In genomic region chr15:22967084-22967770, GRCh38 we compare ENCODE assay signal across 17 cellular contexts. TPM values are rescaled to one million over a fixed set of nuclear protein-coding genes. Genes with fewer than 3 reads are reported as not detected.
A peak's percentile ranks its signal among the peaks of the same experiment; 100 is the strongest.
DNase-seq lines count a peak whose midpoint lies in the region; ATAC-seq, FAIRE-seq and TF ChIP-seq lines count a peak whose summit lies in the region.
"Had no signal": no experiment of that assay in that cellular context is flagged by ENCODE, and none has a peak within 500 bp of the region (broad histone marks: within the 10 kb centered on the region; RNA-seq: fewer than 3 reads in every experiment).

No MANE protein-coding gene starts in this region.

- no peak overlapping the region; the same call in 1 of the 2 replicates for H3K27ac Mint-ChIP-seq in GM23338
- peak overlapping the region; percentile 89 for H3K27ac Mint-ChIP-seq in astrocyte (ENCODE audit: unreplicated experiment)
- H3K27ac Mint-ChIP-seq in nephron progenitor cell: peak overlapping the region; percentile 36
- H3K27ac Mint-ChIP-seq in stimulated activated naive B cell treated with anti-CD40 and anti-IgM and Interleukin-4, amounts not matched to agents 10 μg/mL and 1 μg/mL and 100 μg/mL, for 72 hours: no peak overlapping the region
- H3K27ac Mint-ChIP-seq: B cell; CD8-positive, alpha-beta T cell had no signal

- no peak overlapping the region for H2AFZ ChIP-seq in GM23338
- H2AFZ ChIP-seq in astrocyte (ENCODE audit: low read depth, low read length): no peak overlapping the region

- H3K4me1 Mint-ChIP-seq in GM23338: peaks cover 21% of the 10 kb centered on the region
- H3K4me1 Mint-ChIP-seq in astrocyte (ENCODE audit: low read depth, unreplicated experiment): peaks cover 32% of the 10 kb centered on the region
- peaks cover 45% of the 10 kb centered on the region for H3K4me1 Mint-ChIP-seq in nephron progenitor cell
- H3K4me1 Mint-ChIP-seq in stimulated activated naive B cell treated with anti-CD40 and anti-IgM and Interleukin-4, amounts not matched to agents 10 μg/mL and 1 μg/mL and 100 μg/mL, for 72 hours: peaks cover 0 to 5% of the 10 kb centered on the region in 2 donors
- H3K4me1 Mint-ChIP-seq: B cell had no signal

- H4K20me1 ChIP-seq in GM23338 (replicated peaks; ENCODE audit: insufficient read depth): peaks cover 19% of the 10 kb centered on the region; the same call in 1 of the 2 replicates
- H4K20me1 ChIP-seq in astrocyte (ENCODE audit: insufficient read depth, low read length): peaks cover 90% of the 10 kb centered on the region

- no peak overlapping the region for H3K4me3 ChIP-seq in GM23338
- H3K4me3 ChIP-seq in astrocyte (ENCODE audit: insufficient read depth, low read depth, low read length): no peak overlapping the region
- H3K4me3 ChIP-seq in spleen: no peak overlapping the region
- H3K4me3 ChIP-seq: HAP-1 had no signal

- H3K79me2 ChIP-seq in GM23338 (replicated peaks; ENCODE audit: insufficient read depth) (peaks cover 98% of the 10 kb centered on the region), astrocyte (ENCODE audit: insufficient read depth, low read length) (peaks cover 96% of the 10 kb centered on the region)

- H3K36me3 Mint-ChIP-seq in GM23338 (ENCODE audit: low read depth): peaks cover 12% of the 10 kb centered on the region
- H3K36me3 Mint-ChIP-seq in astrocyte (ENCODE audit: low read depth, unreplicated experiment): peaks cover 3% of the 10 kb centered on the region
- H3K36me3 Mint-ChIP-seq in nephron progenitor cell (ENCODE audit: low read depth): peaks cover 44% of the 10 kb centered on the region
- H3K36me3 Mint-ChIP-seq in stimulated activated naive B cell treated with anti-CD40 and anti-IgM and Interleukin-4, amounts not matched to agents 10 μg/mL and 1 μg/mL and 100 μg/mL, for 72 hours: peaks cover 2 to 3% of the 10 kb centered on the region in 2 donors
- H3K36me3 Mint-ChIP-seq: CD8-positive, alpha-beta T cell had no signal

- no peaks in the 10 kb centered on the region for H3F3A ChIP-seq in GM23338 (replicated peaks; ENCODE audit: low read depth)

- H3K4me2 ChIP-seq in GM23338: no peak overlapping the region
- no peak overlapping the region for H3K4me2 ChIP-seq in astrocyte (ENCODE audit: low read length)

- no peaks in the 10 kb centered on the region for H3K9me2 ChIP-seq in GM23338 (ENCODE audit: insufficient read depth)

- no peak for TF ChIP-seq POLR2A in spleen (IDR thresholded peaks at IDR 0.05)

- TF ChIP-seq CTCF in GM23338 (conservative IDR thresholded peaks at IDR 0.05; ENCODE audit: low read depth in 2 of 2) (no peak), astrocyte (IDR thresholded peaks at IDR 0.05; ENCODE audit: insufficient read depth, low read depth, low read length) (no peak), nephron progenitor cell (IDR thresholded peaks at IDR 0.05) (no peak), spleen (IDR thresholded peaks at IDR 0.05 in 8 of 11, conservative IDR thresholded peaks at IDR 0.05 in 3 of 11) (no peak)

- H3K27me3 Mint-ChIP-seq in GM23338 (ENCODE audit: insufficient read depth, low read depth, poor library complexity) (peaks cover 10% of the 10 kb centered on the region), astrocyte (ENCODE audit: low read depth, unreplicated experiment) (no peaks in the 10 kb centered on the region), nephron progenitor cell (ENCODE audit: low read depth, poor library complexity) (peaks cover 4% of the 10 kb centered on the region)
- H3K27me3 Mint-ChIP-seq in stimulated activated naive B cell treated with anti-CD40 and anti-IgM and Interleukin-4, amounts not matched to agents 10 μg/mL and 1 μg/mL and 100 μg/mL, for 72 hours: peaks cover 0 to 7% of the 10 kb centered on the region in 2 donors

- no peak overlapping the region for H3K4me3 Mint-ChIP-seq in GM23338
- H3K4me3 Mint-ChIP-seq in astrocyte (ENCODE audit: unreplicated experiment): no peak overlapping the region
- H3K4me3 Mint-ChIP-seq in nephron progenitor cell: no peak overlapping the region
- no peak overlapping the region for H3K4me3 Mint-ChIP-seq in stimulated activated naive B cell treated with anti-CD40 and anti-IgM and Interleukin-4, amounts not matched to agents 10 μg/mL and 1 μg/mL and 100 μg/mL, for 72 hours
- H3K4me3 Mint-ChIP-seq: B cell; CD8-positive, alpha-beta T cell had no signal

- no peaks in the 10 kb centered on the region for H3K27me3 ChIP-seq in GM23338 (ENCODE audit: insufficient read depth)
- H3K27me3 ChIP-seq in astrocyte (ENCODE audit: insufficient read depth, low read length): no peaks in the 10 kb centered on the region
- H3K27me3 ChIP-seq in spleen (replicated peaks in 1 of 7): no peaks in the 10 kb centered on the region

- ATAC-seq in GM23338 (no peak), GM18868 (IDR thresholded peaks at IDR 0.05; ENCODE audit: unreplicated experiment) (no peak)
- no peak for ATAC-seq in stimulated activated naive B cell treated with anti-CD40 and anti-IgM and Interleukin-4, amounts not matched to agents 10 μg/mL and 1 μg/mL and 100 μg/mL, for 72 hours (replicated peaks)
- ATAC-seq: CD8-positive, alpha-beta T cell had no signal

- WGBS in spleen, 5 donors: 88 to 96% (median 92%) methylated on average over 11 to 15 of the region's 15 CpGs

- H3K9ac ChIP-seq in astrocyte (ENCODE audit: low read length): no peak overlapping the region

- H3K4me1 ChIP-seq in GM23338 (ENCODE audit: insufficient read depth) (peaks cover 8% of the 10 kb centered on the region; the same call in 1 of the 2 replicates), astrocyte (ENCODE audit: insufficient read depth, low read length) (peaks cover 24% of the 10 kb centered on the region), spleen (peaks cover 4 to 31% (median 18%) of the 10 kb centered on the region in 6 donors)

- H3K9me3 Mint-ChIP-seq in GM23338: no peaks in the 10 kb centered on the region
- peaks cover 2% of the 10 kb centered on the region for H3K9me3 Mint-ChIP-seq in astrocyte (ENCODE audit: unreplicated experiment)
- H3K9me3 Mint-ChIP-seq in nephron progenitor cell: peaks cover 28% of the 10 kb centered on the region
- H3K9me3 Mint-ChIP-seq in stimulated activated naive B cell treated with anti-CD40 and anti-IgM and Interleukin-4, amounts not matched to agents 10 μg/mL and 1 μg/mL and 100 μg/mL, for 72 hours: peaks cover 0 to 4% of the 10 kb centered on the region in 2 donors

- H3K36me3 ChIP-seq in GM23338 (ENCODE audit: insufficient read depth) (no peaks in the 10 kb centered on the region), astrocyte (ENCODE audit: insufficient read depth, low read length) (no peaks in the 10 kb centered on the region), spleen (peaks cover 0 to 6% (median 0%) of the 10 kb centered on the region in 6 donors)
- H3K36me3 ChIP-seq: HAP-1 had no signal

- FAIRE-seq in astrocyte (lab: Jason Lieb, UNC): no peak

- intact Hi-C loops in spleen (cut with DNase I; ENCODE audit: low total_unique reads): no loop called here

- peak overlapping the region; percentile 63; the same call in 1 of the 2 replicates for H3K27ac ChIP-seq in GM23338 (ENCODE audit: low read depth)
- H3K27ac ChIP-seq in astrocyte (ENCODE audit: low read depth, low read length): peak overlapping the region; percentile 61
- no peak overlapping the region for H3K27ac ChIP-seq in spleen

- H3K9me3 ChIP-seq in astrocyte (ENCODE audit: insufficient read depth, low read depth, low read length) (no peaks in the 10 kb centered on the region), spleen (peaks cover 0 to 15% (median 5%) of the 10 kb centered on the region in 8 donors)

- DNase-seq in GM23338 (ENCODE audit: low spot score) (no peak), astrocyte (ENCODE audit: low read depth) (no peak), nephron progenitor cell (no peak), spleen (peak; percentile 55), glomerular visceral epithelial cell (ENCODE audit: extremely low spot score) (no peak)
- no peak for DNase-seq in stimulated activated naive B cell treated with anti-CD40 and anti-IgM and Interleukin-4, amounts not matched to agents 10 μg/mL and 1 μg/mL and 100 μg/mL, for 72 hours
- DNase-seq: ACHN; CD8-positive, alpha-beta T cell; EL; IMR-90; Kasumi-1; NCI-H1930; NCI-H2171; NCI-H82 had no signal

TF ChIP-seq in GM23338, 12 proteins besides CTCF, POLR2A, EP300 and RAD21 (continues in another document):
- TF ChIP-seq EZH2 (IDR thresholded peaks at IDR 0.05; ENCODE audit: low read depth, unreplicated experiment) (no peak), ZNF331 (CRISPR knock-in tag; IDR thresholded peaks at IDR 0.05; ENCODE audit: low read depth) (no peak), JUNB (IDR thresholded peaks at IDR 0.05; ENCODE audit: unreplicated experiment) (no peak), NANOG (IDR thresholded peaks at IDR 0.05; ENCODE audit: borderline replicate concordance) (no peak), STAT1 (IDR thresholded peaks at IDR 0.05; ENCODE audit: unreplicated experiment) (no peak)

RNA-seq across cellular contexts. Expression of gene CYFIP1, which starts 12.9 kb away (rescaled TPM):
- total RNA-seq in GM23338 (2014; rRNA removed; shearing (Covaris generic)): 68.8 and 73.9 TPM in 2 replicates
- polyA plus RNA-seq in GM23338 (2016; fragmentation: Nextera tagmentation; extraction: Ambion mirVana) (19.8 and 20.0 TPM in 2 replicates), spleen (10 to 100 TPM; 11.5 to 30.3 (median 14.2) TPM)
- total RNA-seq in astrocyte (116 and 117 TPM in 2 replicates), spleen (100 to 1,000 TPM in 3 of 7 donors, 10 to 100 TPM in 4; 75.2 to 139 (median 90.6) TPM)

Comparison
In these comparisons a context has a peak if more than half of its experiments do, and no peak if none do; other contexts are left out.
1. H3K27ac ChIP-seq: peak in GM23338 (single experiment) and astrocyte (single experiment); none in spleen (0 of 8).
2. H3K27ac Mint-ChIP-seq: peak in astrocyte (single experiment) and nephron progenitor cell (single experiment); none in GM23338 (single experiment) and stimulated activated naive B cell treated with anti-CD40 and anti-IgM and Interleukin-4, amounts not matched to agents 10 μg/mL and 1 μg/mL and 100 μg/mL, for 72 hours (single experiment).